Comparison of ENCODE assay signal across 8 cellular contexts in the genomic region with DNA sequence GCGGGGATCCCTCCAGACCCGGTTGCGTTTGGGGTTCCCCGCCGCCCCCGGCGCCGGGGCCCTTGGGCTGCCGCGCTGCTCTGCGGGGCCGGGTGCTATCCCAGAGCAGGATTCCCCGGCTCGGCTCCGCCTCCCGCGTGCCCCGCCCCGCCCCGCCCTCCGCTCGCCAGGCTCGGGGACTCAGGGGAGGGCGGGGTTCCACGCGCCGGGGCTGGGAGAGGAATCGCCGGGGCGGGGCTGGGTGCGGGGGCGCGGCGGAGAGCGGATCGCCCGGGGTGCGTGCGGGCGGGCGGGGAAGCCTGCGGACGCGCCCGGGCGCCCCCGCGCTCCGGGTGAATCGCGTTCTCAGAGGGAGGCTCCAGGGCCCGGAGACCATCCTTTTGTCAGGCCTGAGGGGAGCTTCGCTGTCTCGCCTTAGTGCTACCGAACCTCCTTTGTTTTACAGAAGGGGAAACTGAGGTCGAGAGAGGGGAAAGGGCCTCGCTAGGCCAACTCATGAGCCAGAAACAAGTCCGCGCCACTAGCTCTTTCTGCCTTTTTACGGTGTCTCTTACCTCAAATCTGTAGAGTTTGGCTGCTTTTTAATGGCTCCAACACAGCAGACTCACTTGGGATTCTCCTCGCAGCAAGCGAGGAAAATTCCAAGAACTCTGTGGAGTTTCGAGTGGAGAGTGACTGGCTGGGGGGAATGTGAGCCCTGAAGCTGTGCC. TPM values are rescaled to one million over a fixed set of nuclear protein-coding genes. Genes with fewer than 3 reads are reported as not detected.
DNase-seq lines count a peak whose midpoint lies in the region; ATAC-seq, FAIRE-seq and TF ChIP-seq lines count a peak whose summit lies in the region.

A gene (minus strand): TSS at position 82 of the 710 bp plus-strand sequence. CDS start 260 bp downstream, outside the sequence.

- TF ChIP-seq POLR2A in uterus (IDR thresholded peaks at IDR 0.05) = peak; percentile 46 to 65

- peak; percentile 74 for ATAC-seq in GM19452 (IDR thresholded peaks at IDR 0.05; ENCODE audit: unreplicated experiment)

- H3K4me2 ChIP-seq in BLaER1 (peak within 1 kb of the TSS; percentile 100), astrocyte (ENCODE audit: low read length) (peak within 1 kb of the TSS; percentile 83)

- H4K20me1 ChIP-seq in BLaER1 (peaks cover 28% of the 10 kb centered on the region), astrocyte (ENCODE audit: insufficient read depth, low read length) (no peaks in the 10 kb centered on the region)

- no peaks in the 10 kb centered on the region for H3K9me3 Mint-ChIP-seq in T-helper 2 cell treated with Interferon-gamma antibody and Interleukin-4, amounts not matched to agents 5 μg/mL and 100 μg/mL, for 36 hours
- no peaks in the 10 kb centered on the region for H3K9me3 Mint-ChIP-seq in astrocyte (ENCODE audit: unreplicated experiment)

- intact Hi-C loops in uterus (cut with DNase I; ENCODE audit: low total_unique reads) = no loop called here

- H3K4me3 Mint-ChIP-seq in T-helper 2 cell treated with Interferon-gamma antibody and Interleukin-4, amounts not matched to agents 5 μg/mL and 100 μg/mL, for 36 hours = peak within 1 kb of the TSS; percentile 63
- H3K4me3 Mint-ChIP-seq in astrocyte (ENCODE audit: unreplicated experiment) = peak within 1 kb of the TSS; percentile 81

- H3K27me3 Mint-ChIP-seq in T-helper 2 cell treated with Interferon-gamma antibody and Interleukin-4, amounts not matched to agents 5 μg/mL and 100 μg/mL, for 36 hours (ENCODE audit: low read depth) = peaks cover 72% of the 10 kb centered on the region
- peaks cover 31% of the 10 kb centered on the region for H3K27me3 Mint-ChIP-seq in astrocyte (ENCODE audit: low read depth, unreplicated experiment)

- H3K4me1 Mint-ChIP-seq in T-helper 2 cell treated with Interferon-gamma antibody and Interleukin-4, amounts not matched to agents 5 μg/mL and 100 μg/mL, for 36 hours (ENCODE audit: low read depth) = peaks cover 12% of the 10 kb centered on the region
- H3K4me1 Mint-ChIP-seq in astrocyte (ENCODE audit: low read depth, unreplicated experiment) = peaks cover 13% of the 10 kb centered on the region

- TF ChIP-seq CTCF in astrocyte (IDR thresholded peaks at IDR 0.05; ENCODE audit: insufficient read depth, low read depth, low read length) (no peak), uterus (IDR thresholded peaks at IDR 0.05) (no peak)

- no peaks in the 10 kb centered on the region for H3K9me3 ChIP-seq in BLaER1
- no peaks in the 10 kb centered on the region for H3K9me3 ChIP-seq in HUES48 (ENCODE audit: control insufficient read depth, insufficient read depth, low read length)
- no peaks in the 10 kb centered on the region for H3K9me3 ChIP-seq in astrocyte (ENCODE audit: insufficient read depth, low read depth, low read length)
- no peaks in the 10 kb centered on the region for H3K9me3 ChIP-seq in uterus

- FAIRE-seq in astrocyte (lab: Jason Lieb, UNC) = no peak

- H3K36me3 ChIP-seq in BLaER1 (no peaks in the 10 kb centered on the region), HUES48 (ENCODE audit: control insufficient read depth, insufficient read depth, low read length) (0 out of 2 replicates have a peak, but pooled peaks cover 2% of the 10 kb centered on the region), astrocyte (ENCODE audit: insufficient read depth, low read length) (peaks cover 4% of the 10 kb centered on the region), uterus (no peaks in the 10 kb centered on the region)

- H3K27me3 ChIP-seq in BLaER1 (peaks cover 62% of the 10 kb centered on the region), HUES48 (ENCODE audit: control insufficient read depth, insufficient read depth, low read length) (peaks cover 16% of the 10 kb centered on the region), astrocyte (ENCODE audit: insufficient read depth, low read length) (peaks cover 6% of the 10 kb centered on the region), uterus (no peaks in the 10 kb centered on the region)

- H3K4me1 ChIP-seq in BLaER1 (peaks cover 28% of the 10 kb centered on the region), HUES48 (ENCODE audit: control insufficient read depth, insufficient read depth, low read length) (peaks cover 18% of the 10 kb centered on the region), astrocyte (ENCODE audit: insufficient read depth, low read length) (peaks cover 11% of the 10 kb centered on the region), uterus (peaks cover 0 to 7% of the 10 kb centered on the region in 2 donors)

- peak within 1 kb of the TSS; percentile 75 for H3K4me3 ChIP-seq in BLaER1
- H3K4me3 ChIP-seq in HUES48 (ENCODE audit: low read depth, low read length) = peak within 1 kb of the TSS; percentile 81
- H3K4me3 ChIP-seq in astrocyte (ENCODE audit: insufficient read depth, low read depth, low read length) = peak within 1 kb of the TSS; percentile 65
- peak within 1 kb of the TSS; percentile 37 to 50 for H3K4me3 ChIP-seq in uterus

- H2AFZ ChIP-seq in astrocyte (ENCODE audit: low read depth, low read length) = peak within 1 kb of the TSS; percentile 94

- peaks cover 11% of the 10 kb centered on the region for H3K79me2 ChIP-seq in astrocyte (ENCODE audit: insufficient read depth, low read length)

- no peak within 1 kb of the TSS for H3K27ac Mint-ChIP-seq in T-helper 2 cell treated with Interferon-gamma antibody and Interleukin-4, amounts not matched to agents 5 μg/mL and 100 μg/mL, for 36 hours
- H3K27ac Mint-ChIP-seq in astrocyte (ENCODE audit: unreplicated experiment) = no peak within 1 kb of the TSS

- H3K27ac ChIP-seq in BLaER1 = no peak within 1 kb of the TSS
- H3K27ac ChIP-seq in HUES48 (ENCODE audit: low read depth, low read length) = peak within 1 kb of the TSS; percentile 36
- peak within 1 kb of the TSS; percentile 70 for H3K27ac ChIP-seq in astrocyte (ENCODE audit: low read depth, low read length)
- H3K27ac ChIP-seq in uterus = peak within 1 kb of the TSS; percentile 80 to 96

- H3K36me3 Mint-ChIP-seq in T-helper 2 cell treated with Interferon-gamma antibody and Interleukin-4, amounts not matched to agents 5 μg/mL and 100 μg/mL, for 36 hours (ENCODE audit: low read depth) = peaks cover 2% of the 10 kb centered on the region
- no peaks in the 10 kb centered on the region for H3K36me3 Mint-ChIP-seq in astrocyte (ENCODE audit: low read depth, unreplicated experiment)

- 0 out of 2 replicates have a peak within 1 kb of the TSS, but pooled peaks have one; percentile 41 for H3K9ac ChIP-seq in BLaER1
- 0 out of 2 replicates have a peak within 1 kb of the TSS, but pooled peaks have one; percentile 7 for H3K9ac ChIP-seq in HUES48 (ENCODE audit: low read depth, low read length)
- H3K9ac ChIP-seq in astrocyte (ENCODE audit: low read length) = peak within 1 kb of the TSS; percentile 84

- peak; percentile 80 for DNase-seq in T-helper 2 cell treated with Interferon-gamma antibody and Interleukin-4, amounts not matched to agents 5 μg/mL and 100 μg/mL, for 36 hours (ENCODE audit: low spot score)
- DNase-seq in astrocyte (ENCODE audit: low read depth) (peak; percentile 58), hippocampal formation (lab: John Stamatoyannopoulos, UW) (peak; percentile 37 to 67), retina (peak; percentile 69), uterus (peak; percentile 87 to 89)

RNA-seq across cellular contexts. Expression of the gene that starts here (rescaled TPM):
- total RNA-seq in astrocyte = 11.5 and 14.1 TPM in 2 replicates
- total RNA-seq in uterus = 10 to 100 TPM in 3 of 4 donors, 1 to 10 TPM in 1; 2.6 to 93.1 (median 47.8) TPM

Comparison
In these comparisons a context has a peak if more than half of its experiments do, and no peak if none do; other contexts are left out.
1. H3K9ac ChIP-seq: peak in every context shown above with its lines; median percentile 84 in astrocyte; 41 in BLaER1; 7 in HUES48.